In the genomic region with DNA sequence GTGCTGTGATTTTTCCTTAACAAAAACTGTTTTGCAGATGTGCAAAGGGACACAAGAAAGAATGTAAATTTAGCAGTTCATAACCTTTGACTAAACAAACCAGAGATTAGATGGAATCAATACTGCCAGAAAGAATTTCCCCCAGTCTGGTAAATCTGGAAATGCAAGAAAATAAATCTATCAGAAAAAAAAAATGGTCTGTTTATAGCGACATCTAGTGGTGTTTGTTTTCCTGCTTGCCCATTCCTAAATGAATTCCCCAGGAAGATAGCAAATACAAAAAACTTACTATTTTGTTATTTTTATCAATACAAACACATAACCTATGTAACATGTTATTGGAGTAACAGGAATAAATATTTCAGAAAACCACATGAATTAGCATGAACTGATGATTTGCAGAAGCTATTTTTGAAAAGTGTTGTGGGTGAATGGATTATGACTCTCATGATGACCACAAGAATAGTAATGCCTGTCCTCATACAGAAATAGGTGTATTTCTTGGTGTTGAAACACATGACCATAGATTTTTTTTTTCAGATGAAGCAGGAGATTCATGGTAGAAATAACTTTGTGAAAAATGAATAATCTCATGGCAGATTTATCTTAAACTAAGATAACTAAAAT, we compare ENCODE assay signal across 8 cellular contexts.
DNase-seq lines count a peak whose midpoint lies in the region; ATAC-seq, FAIRE-seq and TF ChIP-seq lines count a peak whose summit lies in the region.

No MANE protein-coding gene starts in this region.

- H3K4me3 Mint-ChIP-seq in WTC11 = no peak overlapping the region
- no peak overlapping the region for H3K4me3 Mint-ChIP-seq in activated T-helper 1 cell treated with anti-CD3 and anti-CD28 coated beads, Interleukin-12 subunit alpha, Interleukin-12 subunit beta, Interleukin-2, Interleukin-4 antibody, amounts not matched to agents 30 ng/mL and 10 ng/mL and 1 ng/mL, durations not matched to agents 14 hours and 24 hours and 36 hours
- no peak overlapping the region for H3K4me3 Mint-ChIP-seq in T-cell

- no peak overlapping the region for H3K27ac Mint-ChIP-seq in WTC11
- no peak overlapping the region for H3K27ac Mint-ChIP-seq in activated T-helper 1 cell treated with anti-CD3 and anti-CD28 coated beads, Interleukin-12 subunit alpha, Interleukin-12 subunit beta, Interleukin-2, Interleukin-4 antibody, amounts not matched to agents 30 ng/mL and 10 ng/mL and 1 ng/mL, durations not matched to agents 14 hours and 24 hours and 36 hours
- H3K27ac Mint-ChIP-seq in T-cell = no peak overlapping the region

- POLR2A ChIA-PET in WTC11 (lab: Charles Lee) (no interaction called here), T-cell (lab: Charles Lee) (no interaction called here)

- CTCF ChIA-PET in WTC11 (lab: Charles Lee) = no interaction called here
- CTCF ChIA-PET in T-cell (lab: Charles Lee) = no interaction called here

- H3K27me3 Mint-ChIP-seq in WTC11 (ENCODE audit: low read depth) (no peaks in the 10 kb centered on the region; the same call in 1 of the 2 replicates), T-cell (no peaks in the 10 kb centered on the region)
- peaks cover 3% of the 10 kb centered on the region for H3K27me3 Mint-ChIP-seq in activated T-helper 1 cell treated with anti-CD3 and anti-CD28 coated beads, Interleukin-12 subunit alpha, Interleukin-12 subunit beta, Interleukin-2, Interleukin-4 antibody, amounts not matched to agents 30 ng/mL and 10 ng/mL and 1 ng/mL, durations not matched to agents 14 hours and 24 hours and 36 hours (ENCODE audit: insufficient read depth)

- H3K4me1 Mint-ChIP-seq in WTC11 (peaks cover 38% of the 10 kb centered on the region), T-cell (no peaks in the 10 kb centered on the region)
- no peaks in the 10 kb centered on the region for H3K4me1 Mint-ChIP-seq in activated T-helper 1 cell treated with anti-CD3 and anti-CD28 coated beads, Interleukin-12 subunit alpha, Interleukin-12 subunit beta, Interleukin-2, Interleukin-4 antibody, amounts not matched to agents 30 ng/mL and 10 ng/mL and 1 ng/mL, durations not matched to agents 14 hours and 24 hours and 36 hours (ENCODE audit: low read depth)

- H3K36me3 Mint-ChIP-seq in WTC11 (no peaks in the 10 kb centered on the region), T-cell (no peaks in the 10 kb centered on the region)
- H3K36me3 Mint-ChIP-seq in activated T-helper 1 cell treated with anti-CD3 and anti-CD28 coated beads, Interleukin-12 subunit alpha, Interleukin-12 subunit beta, Interleukin-2, Interleukin-4 antibody, amounts not matched to agents 30 ng/mL and 10 ng/mL and 1 ng/mL, durations not matched to agents 14 hours and 24 hours and 36 hours (ENCODE audit: low read depth) = no peaks in the 10 kb centered on the region

- DNase-seq in COLO829 (ENCODE audit: low spot score) (peak; percentile 2), HTR-8/SVneo (ENCODE audit: insufficient read length, low spot score) (peak; percentile 18), WTC11 (ENCODE audit: low spot score) (no peak), left lobe of liver (ENCODE audit: low spot score) (no peak), posterior cingulate gyrus (no peak), T-cell (no peak)
- no peak for DNase-seq in activated T-helper 1 cell treated with anti-CD3 and anti-CD28 coated beads, Interleukin-12 subunit alpha, Interleukin-12 subunit beta, Interleukin-2, Interleukin-4 antibody, amounts not matched to agents 30 ng/mL and 10 ng/mL and 1 ng/mL, durations not matched to agents 14 hours and 24 hours and 36 hours (ENCODE audit: low spot score)
- DNase-seq in stimulated activated CD4-positive, alpha-beta T cell treated with anti-CD3 and anti-CD28 coated beads, Interleukin-2, amount 100 ng/mL, for 48 hours = no peak

- H3K9me3 Mint-ChIP-seq in WTC11 (no peaks in the 10 kb centered on the region), T-cell (peaks cover 0 to 2% (median 0%) of the 10 kb centered on the region in 3 donors)
- H3K9me3 Mint-ChIP-seq in activated T-helper 1 cell treated with anti-CD3 and anti-CD28 coated beads, Interleukin-12 subunit alpha, Interleukin-12 subunit beta, Interleukin-2, Interleukin-4 antibody, amounts not matched to agents 30 ng/mL and 10 ng/mL and 1 ng/mL, durations not matched to agents 14 hours and 24 hours and 36 hours = no peaks in the 10 kb centered on the region

- intact Hi-C loops in posterior cingulate gyrus (cut with DNase I) = loop anchor here (2.0 to 5.0 kb wide), 3 partner anchors 1196 to 1642 kb away; no protein-coding TSS in a partner anchor
- intact Hi-C loops in activated T-helper 1 cell treated with anti-CD3 and anti-CD28 coated beads, Interleukin-12 subunit alpha, Interleukin-12 subunit beta, Interleukin-2, Interleukin-4 antibody, amounts not matched to agents 30 ng/mL and 10 ng/mL and 1 ng/mL, durations not matched to agents 14 hours and 24 hours and 36 hours (cut with micrococcal nuclease) = loop anchor here (1.0 to 2.0 kb wide), 2 partner anchors 1196 to 1645 kb away; no protein-coding TSS in a partner anchor

- peak; percentile 53; the same call in 1 of the 2 replicates for TF ChIP-seq CTCF in WTC11 (IDR thresholded peaks at IDR 0.05)

- ATAC-seq in WTC11 = no peak
- ATAC-seq in left lobe of liver = peak; percentile 47
- no peak for ATAC-seq in T-cell (replicated peaks in 1 of 4)

- FAIRE-seq in HTR-8/SVneo (lab: Jason Lieb, UNC) = no peak

TF ChIP-seq in WTC11, 78 proteins besides CTCF, POLR2A, EP300 and RAD21 (continues in another document):
- TF ChIP-seq JUN (CRISPR knock-in tag; IDR thresholded peaks at IDR 0.05) = no peak
- no peak for TF ChIP-seq TCF7 (CRISPR knock-in tag; IDR thresholded peaks at IDR 0.05; ENCODE audit: low read depth)
- TF ChIP-seq FOXJ3 (CRISPR knock-in tag; IDR thresholded peaks at IDR 0.05; ENCODE audit: borderline replicate concordance) = no peak
- no peak for TF ChIP-seq TEAD1 (CRISPR knock-in tag; IDR thresholded peaks at IDR 0.05)
- no peak for TF ChIP-seq MXD4 (CRISPR knock-in tag; IDR thresholded peaks at IDR 0.05; ENCODE audit: borderline replicate concordance)
- no peak for TF ChIP-seq NFE2L1 (CRISPR knock-in tag; IDR thresholded peaks at IDR 0.05)
- TF ChIP-seq, protein P1, sequence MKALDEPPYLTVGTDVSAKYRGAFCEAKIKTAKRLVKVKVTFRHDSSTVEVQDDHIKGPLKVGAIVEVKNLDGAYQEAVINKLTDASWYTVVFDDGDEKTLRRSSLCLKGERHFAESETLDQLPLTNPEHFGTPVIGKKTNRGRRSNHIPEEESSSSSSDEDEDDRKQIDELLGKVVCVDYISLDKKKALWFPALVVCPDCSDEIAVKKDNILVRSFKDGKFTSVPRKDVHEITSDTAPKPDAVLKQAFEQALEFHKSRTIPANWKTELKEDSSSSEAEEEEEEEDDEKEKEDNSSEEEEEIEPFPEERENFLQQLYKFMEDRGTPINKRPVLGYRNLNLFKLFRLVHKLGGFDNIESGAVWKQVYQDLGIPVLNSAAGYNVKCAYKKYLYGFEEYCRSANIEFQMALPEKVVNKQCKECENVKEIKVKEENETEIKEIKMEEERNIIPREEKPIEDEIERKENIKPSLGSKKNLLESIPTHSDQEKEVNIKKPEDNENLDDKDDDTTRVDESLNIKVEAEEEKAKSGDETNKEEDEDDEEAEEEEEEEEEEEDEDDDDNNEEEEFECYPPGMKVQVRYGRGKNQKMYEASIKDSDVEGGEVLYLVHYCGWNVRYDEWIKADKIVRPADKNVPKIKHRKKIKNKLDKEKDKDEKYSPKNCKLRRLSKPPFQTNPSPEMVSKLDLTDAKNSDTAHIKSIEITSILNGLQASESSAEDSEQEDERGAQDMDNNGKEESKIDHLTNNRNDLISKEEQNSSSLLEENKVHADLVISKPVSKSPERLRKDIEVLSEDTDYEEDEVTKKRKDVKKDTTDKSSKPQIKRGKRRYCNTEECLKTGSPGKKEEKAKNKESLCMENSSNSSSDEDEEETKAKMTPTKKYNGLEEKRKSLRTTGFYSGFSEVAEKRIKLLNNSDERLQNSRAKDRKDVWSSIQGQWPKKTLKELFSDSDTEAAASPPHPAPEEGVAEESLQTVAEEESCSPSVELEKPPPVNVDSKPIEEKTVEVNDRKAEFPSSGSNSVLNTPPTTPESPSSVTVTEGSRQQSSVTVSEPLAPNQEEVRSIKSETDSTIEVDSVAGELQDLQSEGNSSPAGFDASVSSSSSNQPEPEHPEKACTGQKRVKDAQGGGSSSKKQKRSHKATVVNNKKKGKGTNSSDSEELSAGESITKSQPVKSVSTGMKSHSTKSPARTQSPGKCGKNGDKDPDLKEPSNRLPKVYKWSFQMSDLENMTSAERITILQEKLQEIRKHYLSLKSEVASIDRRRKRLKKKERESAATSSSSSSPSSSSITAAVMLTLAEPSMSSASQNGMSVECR (CRISPR knock-in tag; IDR thresholded peaks at IDR 0.05; ENCODE audit: borderline replicate concordance) = no peak
- TF ChIP-seq AFF4 (CRISPR knock-in tag; IDR thresholded peaks at IDR 0.05; ENCODE audit: borderline replicate concordance) = no peak
- no peak for TF ChIP-seq HMGA2 (CRISPR knock-in tag; IDR thresholded peaks at IDR 0.05)
- no peak for TF ChIP-seq ZNF138 (CRISPR knock-in tag; conservative IDR thresholded peaks at IDR 0.05)
- no peak for TF ChIP-seq PRRX2 (CRISPR knock-in tag; IDR thresholded peaks at IDR 0.05)
- TF ChIP-seq JAZF1 (CRISPR knock-in tag; IDR thresholded peaks at IDR 0.05) = no peak

Comparison
In these comparisons a context has a peak if more than half of its experiments do, and no peak if none do; other contexts are left out.
1. DNase-seq: peak in COLO829 (single experiment) and HTR-8/SVneo (single experiment); none in WTC11 (single experiment), left lobe of liver (single experiment), posterior cingulate gyrus (0 of 10), activated T-helper 1 cell treated with anti-CD3 and anti-CD28 coated beads, Interleukin-12 subunit alpha, Interleukin-12 subunit beta, Interleukin-2, Interleukin-4 antibody, amounts not matched to agents 30 ng/mL and 10 ng/mL and 1 ng/mL, durations not matched to agents 14 hours and 24 hours and 36 hours (single experiment), stimulated activated CD4-positive, alpha-beta T cell treated with anti-CD3 and anti-CD28 coated beads, Interleukin-2, amount 100 ng/mL, for 48 hours (0 of 2) and T-cell (0 of 34).